In the genomic region with DNA sequence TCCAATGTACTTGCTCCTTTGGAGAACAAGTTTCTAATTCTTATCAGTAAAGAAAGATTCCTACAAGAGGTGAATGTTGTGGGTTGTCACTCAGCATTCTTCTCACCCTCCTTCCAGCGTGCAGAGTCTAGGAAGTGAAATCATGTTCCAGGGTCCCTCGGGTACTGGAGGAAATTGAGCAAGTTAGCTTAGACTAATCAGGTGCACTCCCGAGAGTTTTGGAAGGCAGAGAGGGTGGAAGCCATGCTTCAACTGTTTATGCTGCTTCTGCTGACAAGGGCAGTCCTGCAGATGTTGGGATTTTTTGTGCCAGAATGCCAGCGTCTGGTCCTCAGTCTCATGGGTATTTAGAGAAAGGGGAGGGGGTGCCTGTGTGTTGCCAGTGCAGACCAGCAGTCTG, we compare ENCODE assay signal across 18 cellular contexts. TPM values are rescaled to one million over a fixed set of nuclear protein-coding genes. Genes with fewer than 3 reads are reported as not detected.
DNase-seq lines count a peak whose midpoint lies in the region; ATAC-seq and TF ChIP-seq lines count a peak whose summit lies in the region.
"Had no signal": no experiment of that assay in that cellular context is flagged by ENCODE, and none has a peak within 500 bp of the region (broad histone marks: within the 10 kb centered on the region; RNA-seq: fewer than 3 reads in every experiment).

No MANE protein-coding gene starts in this region.

- H3K36me3 Mint-ChIP-seq in activated naive CD4-positive, alpha-beta T cell treated with anti-CD3 and anti-CD28 coated beads, Interleukin-2, amount 50 U/mL, for 72 hours: no peaks in the 10 kb centered on the region

- no peaks in the 10 kb centered on the region for H3K36me3 ChIP-seq in heart left ventricle
- H3K36me3 ChIP-seq: SJCRH30 had no signal

- TF ChIP-seq CTCF in heart left ventricle (IDR thresholded peaks at IDR 0.05) (no peak), cardiac fibroblast (IDR thresholded peaks at IDR 0.05; ENCODE audit: low read depth, low read length) (no peak)

- WGBS in right cardiac atrium: 35% methylated on average over 4 of the region's 4 CpGs
- WGBS in heart left ventricle, 4 donors: 21 to 53% (median 41%) methylated on average over 4 of the region's 4 CpGs

- DNase-seq in right cardiac atrium: no peak
- no peak for DNase-seq in heart left ventricle
- peak; percentile 91 for DNase-seq in NCI-H2171 treated with DMSO at 0.1 percent for 48 hours (lab: John Stamatoyannopoulos, UW)
- peak; percentile 11 to 37 for DNase-seq in cardiac fibroblast (ENCODE audit: low read depth in 2 of 2)
- no peak for DNase-seq in NCI-H2107 treated with DMSO at 0.1 percent for 48 hours (lab: John Stamatoyannopoulos, UW; ENCODE audit: unreplicated experiment)
- DNase-seq in AG08395 (ENCODE audit: low spot score): no peak
- DNase-seq in activated naive CD4-positive, alpha-beta T cell treated with anti-CD3 and anti-CD28 coated beads, Interleukin-2, amount 50 U/mL, for 72 hours (ENCODE audit: low spot score in 2 of 2): no peak
- DNase-seq: COR-L47, DMS53, KG1, NCI-H1105, NCI-H187, NCI-H82, RPMI8226, SJCRH30 had no signal

- intact Hi-C loops in right cardiac atrium (cut with DNase I): loop anchor here in 2 of 4 donors (5.0 kb wide), 1 partner anchor 92 kb away; no protein-coding TSS in a partner anchor
- intact Hi-C loops in heart left ventricle (cut with DNase I): loop anchor here in 4 of 10 donors (5.0 kb wide), 3 partner anchors 87 to 97 kb away; no protein-coding TSS in a partner anchor

- ATAC-seq in right cardiac atrium: peak; percentile 36 to 68
- no peak for ATAC-seq in heart left ventricle
- no peak for ATAC-seq in activated naive CD4-positive, alpha-beta T cell treated with anti-CD3 and anti-CD28 coated beads, Interleukin-2, amount 50 U/mL, for 72 hours
- ATAC-seq: A549, HepG2 had no signal

- H3K27me3 ChIP-seq in right cardiac atrium (ENCODE audit: control insufficient read depth, insufficient read depth): no peaks in the 10 kb centered on the region
- H3K27me3 ChIP-seq in heart left ventricle: no peaks in the 10 kb centered on the region

- H3K9me3 ChIP-seq in right cardiac atrium (ENCODE audit: control insufficient read depth, low read length): no peaks in the 10 kb centered on the region
- no peaks in the 10 kb centered on the region for H3K9me3 ChIP-seq in heart left ventricle
- H3K9me3 ChIP-seq: A549, SJCRH30 had no signal

- H3K9me3 Mint-ChIP-seq in activated naive CD4-positive, alpha-beta T cell treated with anti-CD3 and anti-CD28 coated beads, Interleukin-2, amount 50 U/mL, for 72 hours: no peaks in the 10 kb centered on the region

- H3K27ac ChIP-seq in right cardiac atrium (ENCODE audit: low read length) (no peak overlapping the region), heart left ventricle (no peak overlapping the region)
- H3K27ac ChIP-seq: A549, SJCRH30 had no signal

- no peak overlapping the region for H3K4me3 ChIP-seq in right cardiac atrium (ENCODE audit: low read length)
- no peak overlapping the region for H3K4me3 ChIP-seq in heart left ventricle
- H3K4me3 ChIP-seq in cardiac fibroblast (replicated peaks in 1 of 2; ENCODE audit: low read depth in 2 of 2, low read length in 2 of 2): no peak overlapping the region
- H3K4me3 ChIP-seq: A549, SJCRH30 had no signal

- H3K4me1 ChIP-seq in right cardiac atrium (ENCODE audit: control insufficient read depth, insufficient read depth, low read length): no peaks in the 10 kb centered on the region
- H3K4me1 ChIP-seq in heart left ventricle: peaks cover 0 to 7% (median 3%) of the 10 kb centered on the region in 12 donors
- H3K4me1 ChIP-seq: A549 had no signal

- H3K27ac Mint-ChIP-seq in activated naive CD4-positive, alpha-beta T cell treated with anti-CD3 and anti-CD28 coated beads, Interleukin-2, amount 50 U/mL, for 72 hours: no peak overlapping the region

- TF ChIP-seq POLR2A in heart left ventricle (IDR thresholded peaks at IDR 0.05): no peak

RNA-seq across cellular contexts. Expression of a gene that starts 5.3 kb away (rescaled TPM):
- total RNA-seq in right cardiac atrium: 10 to 100 TPM; 10.3 to 16.1 (median 12.7) TPM
- polyA plus RNA-seq in right cardiac atrium: 15.1 TPM
- total RNA-seq in heart left ventricle: 10 to 100 TPM in 8 of 9 donors, 1 to 10 TPM in 1; 8.5 to 39.0 (median 15.4) TPM
- polyA plus RNA-seq in heart left ventricle: 10 to 100 TPM; 17.5 TPM
- total RNA-seq in activated naive CD4-positive, alpha-beta T cell treated with anti-CD3 and anti-CD28 coated beads, Interleukin-2, amount 50 U/mL, for 72 hours: under 1 TPM; 0.60 to 0.87 TPM
- total RNA-seq: H4 had no signal

Comparison
In these comparisons a context has a peak if more than half of its experiments do, and no peak if none do; other contexts are left out.
1. ATAC-seq: peak in right cardiac atrium (2 of 2); none in heart left ventricle (0 of 4) and activated naive CD4-positive, alpha-beta T cell treated with anti-CD3 and anti-CD28 coated beads, Interleukin-2, amount 50 U/mL, for 72 hours (0 of 2).
2. DNase-seq: peak in NCI-H2171 treated with DMSO at 0.1 percent for 48 hours (single experiment) and cardiac fibroblast (2 of 2); none in right cardiac atrium (0 of 3), heart left ventricle (0 of 5), NCI-H2107 treated with DMSO at 0.1 percent for 48 hours (single experiment), AG08395 (single experiment) and activated naive CD4-positive, alpha-beta T cell treated with anti-CD3 and anti-CD28 coated beads, Interleukin-2, amount 50 U/mL, for 72 hours (0 of 2).
3. RNA of a gene that starts 5.3 kb away (total RNA-seq): 8.5 to 39.0 TPM in heart left ventricle and 10.3 to 16.1 TPM in right cardiac atrium; 0.60 to 0.87 TPM in activated naive CD4-positive, alpha-beta T cell treated with anti-CD3 and anti-CD28 coated beads, Interleukin-2, amount 50 U/mL, for 72 hours; every median in the first group is over 4 times any median in the second.